ENCODE assay signal across 22 cellular contexts in genomic region chr17:82397449-82398335, GRCh38. TPM values are rescaled to one million over a fixed set of nuclear protein-coding genes. Genes with fewer than 3 reads are reported as not detected.
DNase-seq lines count a peak whose midpoint lies in the region; ATAC-seq and TF ChIP-seq lines count a peak whose summit lies in the region.
"Had no signal": no experiment of that assay in that cellular context is flagged by ENCODE, and none has a peak within 500 bp of the region (broad histone marks: within the 10 kb centered on the region; RNA-seq: fewer than 3 reads in every experiment).

No MANE protein-coding gene starts in this region.

- no peak for ATAC-seq in GM19397 (IDR thresholded peaks at IDR 0.05; ENCODE audit: unreplicated experiment)
- no peak for ATAC-seq in GM18873 (IDR thresholded peaks at IDR 0.05; ENCODE audit: low FRiP score, unreplicated experiment)
- ATAC-seq: WTC11 had no signal

- no peaks in the 10 kb centered on the region for H3K27me3 ChIP-seq in H7 (ENCODE audit: control insufficient read depth, insufficient read depth, low read length)
- no peaks in the 10 kb centered on the region for H3K27me3 ChIP-seq in BE2C

- no peak overlapping the region for H3K4me3 ChIP-seq in H7 (ENCODE audit: insufficient read depth, low read depth, low read length)
- H3K4me3 ChIP-seq in skin epidermis, result peak overlapping the region in 6 of 7 experiments; percentile 4 to 22 (median 11)
- H3K4me3 ChIP-seq in BE2C (ENCODE audit: low read depth, low read length), result no peak overlapping the region
- H3K4me3 ChIP-seq: prostate gland had no signal

- peak overlapping the region in 19 of 21 experiments; percentile 33 to 83 (median 58) for H3K27ac ChIP-seq in skin epidermis
- H3K27ac ChIP-seq: HL-60 had no signal

- no peaks in the 10 kb centered on the region; the same call in 1 of the 2 replicates for H3K36me3 ChIP-seq in H7 (replicated peaks; ENCODE audit: control insufficient read depth, insufficient read depth, low read length)
- H3K36me3 ChIP-seq in BE2C, result no peaks in the 10 kb centered on the region
- H3K36me3 ChIP-seq: prostate gland had no signal

- peaks cover 14% of the 10 kb centered on the region for H3K4me1 ChIP-seq in BE2C
- H3K4me1 ChIP-seq: prostate gland had no signal

- H3K9me3 ChIP-seq in BE2C, result no peaks in the 10 kb centered on the region
- H3K9me3 ChIP-seq: prostate gland had no signal

- DNase-seq in NCI-H748 (lab: John Stamatoyannopoulos, UW; ENCODE audit: unreplicated experiment), result peak; percentile 28
- DNase-seq in NCI-H748 treated with DMSO at 0.1 percent for 48 hours (lab: John Stamatoyannopoulos, UW), result no peak
- peak; percentile 56 for DNase-seq in H7
- peak; percentile 9 for DNase-seq in iPS-NIHi11 (ENCODE audit: low spot score)
- DNase-seq in BE2C, result no peak
- DNase-seq: activated CD4-positive, alpha-beta T cell treated with anti-CD3 and anti-CD28 coated beads, Interleukin-2, amount 50 U/mL, for 4 hours; activated gamma-delta T cell; NCI-H345; stimulated activated CD4-positive, alpha-beta T cell treated with anti-CD3 and anti-CD28 coated beads, Interleukin-4, amount 100 ng/mL, for 1 hour had no signal

- TF ChIP-seq CTCF in BE2C (IDR thresholded peaks at IDR 0.05; ENCODE audit: low read depth, low read length), result no peak

RNA-seq across cellular contexts. Expression of gene HEXD, which starts 20.5 kb away (rescaled TPM):
- total RNA-seq in H7 (2014; rRNA removed; shearing (Covaris generic)), result 16.6 and 24.6 TPM in 2 replicates
- polyA plus RNA-seq in BE2C (2012; ENCODE audit: insufficient read depth, insufficient read length, low read depth), result 34.3 TPM

RNA-seq across cellular contexts. Expression of gene OGFOD3, which starts 20.7 kb away (rescaled TPM):
- 26.2 and 28.6 TPM in 2 replicates for total RNA-seq in H7 (2014; rRNA removed; shearing (Covaris generic))
- polyA plus RNA-seq in BE2C (2012; ENCODE audit: insufficient read depth, insufficient read length, low read depth), result 60.8 TPM

RNA-seq across cellular contexts. Expression of gene UTS2R, which starts 26.1 kb away (rescaled TPM):
- not detected in 2 replicates for total RNA-seq in H7 (2014; rRNA removed; shearing (Covaris generic))
- 0.65 TPM for polyA plus RNA-seq in BE2C (2012; ENCODE audit: insufficient read depth, insufficient read length, low read depth)
- total RNA-seq: bronchial epithelial cell, dermis microvascular lymphatic vessel endothelial cell, frontal cortex, kidney epithelial cell, M059J, mesenteric fat pad, prostate gland, urinary bladder had no signal
- polyA plus RNA-seq: urinary bladder had no signal

RNA-seq across cellular contexts. Expression of gene TEX19, which starts 38.6 kb away (rescaled TPM):
- total RNA-seq in H7 (2014; rRNA removed; shearing (Covaris generic)), result 1.1 and 1.9 TPM in 2 replicates
- polyA plus RNA-seq in BE2C (2012; ENCODE audit: insufficient read depth, insufficient read length, low read depth), result not detected
- total RNA-seq: bronchial epithelial cell, dermis microvascular lymphatic vessel endothelial cell, frontal cortex, kidney epithelial cell, mesenteric fat pad, urinary bladder had no signal
- polyA plus RNA-seq: urinary bladder had no signal

RNA-seq across cellular contexts. Expression of gene CYBC1, which starts 52.9 kb away (rescaled TPM):
- total RNA-seq in H7 (2014; rRNA removed; shearing (Covaris generic)), result 62.8 and 76.1 TPM in 2 replicates
- polyA plus RNA-seq in BE2C (2012; ENCODE audit: insufficient read depth, insufficient read length, low read depth), result 78.1 TPM

Comparison
In these comparisons a context has a peak if more than half of its experiments do, and no peak if none do; other contexts are left out.
1. DNase-seq: peak in NCI-H748 (single experiment), H7 (single experiment) and iPS-NIHi11 (single experiment); none in NCI-H748 treated with DMSO at 0.1 percent for 48 hours (single experiment) and BE2C (single experiment).
2. H3K4me3 ChIP-seq: peak in skin epidermis (6 of 7); none in H7 (single experiment) and BE2C (single experiment).